27 cellular contexts compared by ENCODE assay signal in genomic region chr1:196302981-196303380, GRCh38.
"Had no signal": no experiment of that assay in that cellular context is flagged by ENCODE, and none has a peak within 500 bp of the region (broad histone marks: within the 10 kb centered on the region; RNA-seq: fewer than 3 reads in every experiment).

No MANE protein-coding gene starts in this region.

- H3K4me3 ChIP-seq: breast epithelium, SK-N-MC had no signal

- H3K27me3 ChIP-seq: breast epithelium had no signal

- H3K27ac ChIP-seq: breast epithelium, SK-N-MC had no signal

- H3K4me1 Mint-ChIP-seq: activated CD4-positive, alpha-beta memory T cell treated with anti-CD3 and anti-CD28 coated beads, Interleukin-2, amount 10 ng/mL, durations not matched to agents 7 days and 5 days; activated naive CD4-positive, alpha-beta T cell treated with anti-CD3 and anti-CD28 coated beads, Interleukin-2, amount 10 ng/mL, durations not matched to agents 7 days and 5 days; activated naive CD8-positive, alpha-beta T cell treated with anti-CD3 and anti-CD28 coated beads for 36 hours; T-cell had no signal

- DNase-seq: activated CD4-positive, alpha-beta memory T cell treated with anti-CD3 and anti-CD28 coated beads, Interleukin-2, amount 10 ng/mL, durations not matched to agents 7 days and 5 days; activated CD4-positive, alpha-beta T cell treated with anti-CD3 and anti-CD28 coated beads, Interleukin-2, amount 50 U/mL, for 1 hour; activated CD4-positive, CD25-positive, alpha-beta regulatory T cell; activated gamma-delta T cell treated with Interleukin-2 at 50 U/mL for 16 hours; activated naive CD4-positive, alpha-beta T cell treated with anti-CD3 and anti-CD28 coated beads, Interleukin-2, amount 10 ng/mL, durations not matched to agents 7 days and 5 days; activated naive CD8-positive, alpha-beta T cell treated with anti-CD3 and anti-CD28 coated beads for 36 hours; activated T-cell treated with anti-CD3 and anti-CD28 coated beads for 4 hours; activated T-cell treated with anti-CD3 and anti-CD28 coated beads, Interleukin-2, amount 50 U/mL, for 48 hours; caudate nucleus; KG1; MV-4-11; NCI-H1105; NCI-H1436; NCI-H1694 treated with DMSO at 0.1 percent for 48 hours; NCI-H2029 treated with DMSO at 0.1 percent for 48 hours; NCI-H345; NCI-H510A; NCI-H526 treated with DMSO at 0.1 percent for 48 hours; NCI-H82; OCI-M1; RPMI8226; T-cell; T-helper 2 cell; T1000 had no signal

- H3K27ac Mint-ChIP-seq: activated CD4-positive, alpha-beta memory T cell treated with anti-CD3 and anti-CD28 coated beads, Interleukin-2, amount 10 ng/mL, durations not matched to agents 7 days and 5 days; activated naive CD4-positive, alpha-beta T cell treated with anti-CD3 and anti-CD28 coated beads, Interleukin-2, amount 10 ng/mL, durations not matched to agents 7 days and 5 days; activated naive CD8-positive, alpha-beta T cell treated with anti-CD3 and anti-CD28 coated beads for 36 hours; activated T-helper 2 cell treated with anti-CD3 and anti-CD28 coated beads, Interferon-gamma antibody, Interleukin-2, Interleukin-4, amounts not matched to agents 10 μg/mL and 5 μg/mL and 100 μg/mL, durations not matched to agents 14 hours and 24 hours and 36 hours; T-cell had no signal

- H3K4me1 ChIP-seq: breast epithelium had no signal

- H3K36me3 Mint-ChIP-seq: activated naive CD4-positive, alpha-beta T cell treated with anti-CD3 and anti-CD28 coated beads, Interleukin-2, amount 10 ng/mL, durations not matched to agents 7 days and 5 days; activated naive CD8-positive, alpha-beta T cell treated with anti-CD3 and anti-CD28 coated beads for 36 hours; T-cell had no signal

- H3K9me3 Mint-ChIP-seq: activated CD4-positive, alpha-beta memory T cell treated with anti-CD3 and anti-CD28 coated beads, Interleukin-2, amount 10 ng/mL, durations not matched to agents 7 days and 5 days; activated naive CD4-positive, alpha-beta T cell treated with anti-CD3 and anti-CD28 coated beads, Interleukin-2, amount 10 ng/mL, durations not matched to agents 7 days and 5 days; activated naive CD8-positive, alpha-beta T cell treated with anti-CD3 and anti-CD28 coated beads for 36 hours; activated T-helper 2 cell treated with anti-CD3 and anti-CD28 coated beads, Interferon-gamma antibody, Interleukin-2, Interleukin-4, amounts not matched to agents 10 μg/mL and 5 μg/mL and 100 μg/mL, durations not matched to agents 14 hours and 24 hours and 36 hours; T-cell had no signal

- H3K27me3 Mint-ChIP-seq: activated CD4-positive, alpha-beta memory T cell treated with anti-CD3 and anti-CD28 coated beads, Interleukin-2, amount 10 ng/mL, durations not matched to agents 7 days and 5 days; activated naive CD4-positive, alpha-beta T cell treated with anti-CD3 and anti-CD28 coated beads, Interleukin-2, amount 10 ng/mL, durations not matched to agents 7 days and 5 days; activated naive CD8-positive, alpha-beta T cell treated with anti-CD3 and anti-CD28 coated beads for 36 hours; T-cell had no signal

- H3K4me3 Mint-ChIP-seq: activated CD4-positive, alpha-beta memory T cell treated with anti-CD3 and anti-CD28 coated beads, Interleukin-2, amount 10 ng/mL, durations not matched to agents 7 days and 5 days; activated naive CD4-positive, alpha-beta T cell treated with anti-CD3 and anti-CD28 coated beads, Interleukin-2, amount 10 ng/mL, durations not matched to agents 7 days and 5 days; activated naive CD8-positive, alpha-beta T cell treated with anti-CD3 and anti-CD28 coated beads for 36 hours; T-cell had no signal

- H3K9me3 ChIP-seq: breast epithelium had no signal

- H3K36me3 ChIP-seq: breast epithelium had no signal
